ENCODE assay signal across 7 cellular contexts in the genomic region with DNA sequence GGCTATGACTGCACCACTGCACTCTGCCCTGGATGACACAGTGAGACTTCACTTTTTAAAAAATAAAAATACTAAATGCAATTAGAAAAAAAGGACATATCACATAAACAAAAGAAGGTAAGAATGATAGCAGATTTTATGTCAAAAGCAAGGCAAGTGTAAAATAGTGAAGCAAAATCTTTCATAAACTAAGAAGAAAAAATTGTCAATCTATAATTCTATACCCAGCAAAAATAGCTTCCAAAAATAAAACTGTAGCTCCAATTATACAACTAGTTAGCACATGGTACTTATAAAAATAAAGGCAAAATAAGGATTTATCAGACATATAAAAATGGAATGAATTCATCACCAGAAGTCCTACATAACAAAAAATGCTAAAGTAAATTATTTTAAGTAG.
"Had no signal": no experiment of that assay in that cellular context is flagged by ENCODE, and none has a peak within 500 bp of the region (broad histone marks: within the 10 kb centered on the region; RNA-seq: fewer than 3 reads in every experiment).

No MANE protein-coding gene starts in this region.

- FAIRE-seq: HTR-8/SVneo had no signal

- H2AFZ ChIP-seq: GM23248 had no signal

- H3K4me3 ChIP-seq: GM23248, HAP-1 had no signal

- DNase-seq: GM23248, GOT3, H7, KG1 had no signal

- ATAC-seq: HCT116 had no signal

- H3K9me3 ChIP-seq: HAP-1 had no signal

- H3K9ac ChIP-seq: GM23248 had no signal

- H3K27ac ChIP-seq: GM23248 had no signal

- H3K36me3 ChIP-seq: HAP-1 had no signal
